10 cellular contexts compared by ENCODE assay signal in genomic region chr1:226404063-226404903, GRCh38. TPM values are rescaled to one million over a fixed set of nuclear protein-coding genes. Genes with fewer than 3 reads are reported as not detected.
DNase-seq lines count a peak whose midpoint lies in the region; ATAC-seq, FAIRE-seq and TF ChIP-seq lines count a peak whose summit lies in the region.
"Had no signal": no experiment of that assay in that cellular context is flagged by ENCODE, and none has a peak within 500 bp of the region (broad histone marks: within the 10 kb centered on the region; RNA-seq: fewer than 3 reads in every experiment).

No MANE protein-coding gene starts in this region.

- peak overlapping the region in 6 of 9 donors; percentile 10 to 53 (median 26) for H3K27ac Mint-ChIP-seq in naive thymus-derived CD4-positive, alpha-beta T cell

- H3K36me3 Mint-ChIP-seq in naive thymus-derived CD4-positive, alpha-beta T cell, result peaks cover 9 to 35% (median 25%) of the 10 kb centered on the region in 5 donors

- POLR2A ChIA-PET in SK-N-SH (lab: Yijun Ruan, JAX), result no interaction called here
- POLR2A ChIA-PET in K562 (lab: Yijun Ruan, JAX), result interaction anchor here (0.6 to 1.4 kb wide), 6 partner anchors 18 to 546 kb away, joined by 3 to 6 read pairs (median 3); partner anchors contain the start of gene LIN9
- POLR2A ChIA-PET in naive thymus-derived CD4-positive, alpha-beta T cell (lab: Charles Lee), result interaction anchor here (2.0 kb wide), 1 partner anchor 40 kb away, joined by 7 read pairs; no protein-coding TSS in a partner anchor

- peaks cover 8% of the 10 kb centered on the region for H3K9me1 ChIP-seq in K562 (ENCODE audit: control insufficient read depth, insufficient read depth, low read length)

- CTCF ChIA-PET in SK-N-SH (lab: Yijun Ruan, JAX) (interaction anchor here (0.6 to 2.7 kb wide), 14 partner anchors 9 to 565 kb away, joined by 3 to 10 read pairs (median 3); no protein-coding TSS in a partner anchor), K562 (lab: Yijun Ruan, JAX; ENCODE audit: low intra/inter-chr PET ratio) (no interaction called here)
- CTCF ChIA-PET in naive thymus-derived CD4-positive, alpha-beta T cell (lab: Charles Lee), result interaction anchor here (0.6 to 0.9 kb wide), 3 partner anchors 21 to 60 kb away, joined by 3 to 4 read pairs (median 3); no protein-coding TSS in a partner anchor

- TF ChIP-seq RAD21 in SK-N-SH (IDR thresholded peaks at IDR 0.05; ENCODE audit: low read length) (no peak), K562 (CRISPR knock-in tag; conservative IDR thresholded peaks at IDR 0.05 in 1 of 2, IDR thresholded peaks at IDR 0.05 in 1 of 2) (no peak)

- H4K20me1 ChIP-seq in SK-N-SH (ENCODE audit: insufficient read depth) (peaks cover 41% of the 10 kb centered on the region), K562 (replicated peaks; ENCODE audit: control insufficient read depth, insufficient read depth, low read length) (peaks cover 26% of the 10 kb centered on the region)

- no peaks in the 10 kb centered on the region for H3K9me3 Mint-ChIP-seq in naive thymus-derived CD4-positive, alpha-beta T cell

- H3K4me1 Mint-ChIP-seq in naive thymus-derived CD4-positive, alpha-beta T cell, result peaks cover 54 to 81% (median 70%) of the 10 kb centered on the region in 7 donors

- in situ Hi-C loops in K562 (cut with MboI), result no loop called here

- intact Hi-C loops in K562 (cut with micrococcal nuclease), result no loop called here
- intact Hi-C loops in naive thymus-derived CD4-positive, alpha-beta T cell (cut with micrococcal nuclease), result loop anchor here (10.0 kb wide), 3 partner anchors 219 to 1701 kb away; partner anchors contain the start of genes ACBD3 (in 1 of the 2), C1orf35 (in 1 of the 2), MRPL55 (in 1 of the 2) and SRP9 (in 1 of the 2)

- H3K27me3 ChIP-seq in SK-N-SH (ENCODE audit: insufficient read depth), result no peaks in the 10 kb centered on the region
- H3K27me3 ChIP-seq in K562 (ENCODE audit: control insufficient read depth in 2 of 2, insufficient read depth in 2 of 2, low read length in 2 of 2), result no peaks in the 10 kb centered on the region
- no peaks in the 10 kb centered on the region for H3K27me3 ChIP-seq in naive thymus-derived CD4-positive, alpha-beta T cell (ENCODE audit: control insufficient read depth in 2 of 2, insufficient read depth in 2 of 2, low read length in 2 of 2)
- H3K27me3 ChIP-seq: SJSA1 had no signal

- H3F3A ChIP-seq in SK-N-SH (replicated peaks; ENCODE audit: insufficient read depth), result peaks cover 5% of the 10 kb centered on the region

- no TSS peak for BruUV-seq in K562 (replicated peaks; lab: Mats Ljungman, UMichigan)

- TF ChIP-seq CTCF in SK-N-SH (IDR thresholded peaks at IDR 0.05) (no peak), K562 (IDR thresholded peaks at IDR 0.05 in 2 of 3, conservative IDR thresholded peaks at IDR 0.05 in 1 of 3; ENCODE audit: insufficient read depth in 2 of 3, low read depth in 1 of 3, low read length in 3 of 3) (no peak)

- ATAC-seq in SK-N-SH treated with all-trans-retinoic acid at 6 μM for 48 hours, result no peak
- no peak for ATAC-seq in K562
- no peak for ATAC-seq in naive thymus-derived CD4-positive, alpha-beta T cell
- no peak for ATAC-seq in HG03039 (IDR thresholded peaks at IDR 0.05; ENCODE audit: unreplicated experiment)

- 53% methylated on average over 4 of the region's 5 CpGs for WGBS in SK-N-SH (ENCODE audit: low lambda C conversion rate)
- 43% methylated on average over 5 of the region's 5 CpGs for WGBS in K562 (ENCODE audit: insufficient coverage, low coverage, missing lambda C conversion rate)

- H2AFZ ChIP-seq in SK-N-SH (ENCODE audit: low read depth) (no peak overlapping the region), K562 (ENCODE audit: low read depth, low read length) (no peak overlapping the region)

- H3K36me3 ChIP-seq in SK-N-SH (replicated peaks in 1 of 2; ENCODE audit: control insufficient read depth in 1 of 2, insufficient read depth in 2 of 2, low read length in 1 of 2) (peaks cover 16 to 24% of the 10 kb centered on the region in 2 experiments), K562 (ENCODE audit: control insufficient read depth, insufficient read depth, low read length) (peaks cover 59% of the 10 kb centered on the region)
- H3K36me3 ChIP-seq in naive thymus-derived CD4-positive, alpha-beta T cell (ENCODE audit: control insufficient read depth in 2 of 3, insufficient read depth in 3 of 3, low read length in 3 of 3), result peaks cover 8 to 35% (median 20%) of the 10 kb centered on the region in 3 experiments

- H3K4me1 ChIP-seq in SK-N-SH (ENCODE audit: control insufficient read depth in 1 of 2, insufficient read depth in 2 of 2, low read depth in 1 of 2, low read length in 1 of 2) (peaks cover 21 to 29% of the 10 kb centered on the region in 2 experiments; a peak in 3 of 4 replicates), K562 (replicated peaks in 1 of 2; ENCODE audit: control insufficient read depth in 2 of 2, insufficient read depth in 2 of 2, low read length in 2 of 2) (peaks cover 33 to 34% of the 10 kb centered on the region in 2 experiments)
- peaks cover 23 to 30% of the 10 kb centered on the region in 2 donors for H3K4me1 ChIP-seq in naive thymus-derived CD4-positive, alpha-beta T cell (ENCODE audit: control insufficient read depth in 2 of 2, insufficient read depth in 2 of 2, low read length in 2 of 2)

- H3K9me3 ChIP-seq in SK-N-SH (no peaks in the 10 kb centered on the region), K562 (replicated peaks; ENCODE audit: control insufficient read depth, insufficient read depth, low read depth, low read length) (no peaks in the 10 kb centered on the region)
- H3K9me3 ChIP-seq in naive thymus-derived CD4-positive, alpha-beta T cell (ENCODE audit: control insufficient read depth in 2 of 3, low read length in 3 of 3), result no peaks in the 10 kb centered on the region
- H3K9me3 ChIP-seq: SJSA1 had no signal

- TF ChIP-seq EP300 in SK-N-SH (IDR thresholded peaks at IDR 0.05; ENCODE audit: borderline replicate concordance in 1 of 2, low read depth in 1 of 2, low read length in 1 of 2), result no peak
- no peak for TF ChIP-seq EP300 in K562 (IDR thresholded peaks at IDR 0.05; ENCODE audit: low read length)

- H3K4me3 ChIP-seq in SK-N-SH (ENCODE audit: low read depth in 2 of 2, low read length in 1 of 2), result no peak overlapping the region
- H3K4me3 ChIP-seq in K562, result no peak overlapping the region
- no peak overlapping the region for H3K4me3 ChIP-seq in naive thymus-derived CD4-positive, alpha-beta T cell (ENCODE audit: low read length)
- H3K4me3 ChIP-seq: SJSA1 had no signal

- H3K4me2 ChIP-seq in SK-N-SH (peak overlapping the region; percentile 24; the same call in 1 of the 2 replicates), K562 (ENCODE audit: insufficient read depth, low read length) (peak overlapping the region; percentile 45)

- H3K9me2 ChIP-seq in SK-N-SH, result no peaks in the 10 kb centered on the region

- no peak for FAIRE-seq in K562 (lab: Jason Lieb, UNC)
- FAIRE-seq: islet of Langerhans had no signal

- H3K27ac ChIP-seq in SK-N-SH (ENCODE audit: low read depth in 2 of 2, low read length in 1 of 2) (no peak overlapping the region), K562 (ENCODE audit: extremely low read depth, low read depth, low read length) (no peak overlapping the region)
- no peak overlapping the region for H3K27ac ChIP-seq in naive thymus-derived CD4-positive, alpha-beta T cell (ENCODE audit: low read depth, low read length)
- H3K27ac ChIP-seq: SJSA1 had no signal

- no peak overlapping the region for H3K9ac ChIP-seq in SK-N-SH
- H3K9ac ChIP-seq in K562 (ENCODE audit: insufficient read depth in 1 of 2, low read depth in 2 of 2, low read length in 2 of 2), result peak overlapping the region in 1 of 2 experiments; percentile 78; a peak in 2 of 4 replicates

- TF ChIP-seq POLR2A in K562 (conservative IDR thresholded peaks at IDR 0.05), result no peak

- peak overlapping the region in 8 of 10 donors; percentile 12 to 95 (median 74) for H3K4me3 Mint-ChIP-seq in naive thymus-derived CD4-positive, alpha-beta T cell

- H3K79me2 ChIP-seq in SK-N-SH (ENCODE audit: insufficient read depth) (peaks cover 76% of the 10 kb centered on the region), K562 (ENCODE audit: control insufficient read depth, insufficient read depth, low read length) (peaks cover 78% of the 10 kb centered on the region)

- no peaks in the 10 kb centered on the region for H3K27me3 Mint-ChIP-seq in naive thymus-derived CD4-positive, alpha-beta T cell

- DNase-seq in SK-N-SH (peak; percentile 38), HCEC 1CT (peak; percentile 20), K562 (ENCODE audit: extremely low read depth in 1 of 4, low spot score in 3 of 4) (no peak), NCI-H1105 treated with DMSO at 0.1 percent for 48 hours (lab: John Stamatoyannopoulos, UW) (no peak), middle frontal gyrus (ENCODE audit: extremely low spot score, low spot score) (no peak)
- DNase-seq in naive thymus-derived CD4-positive, alpha-beta T cell, result no peak

TF ChIP-seq in SK-N-SH, 30 proteins besides CTCF, POLR2A, EP300 and RAD21 (continues in another document):
- TF ChIP-seq MXI1 (IDR thresholded peaks at IDR 0.05; ENCODE audit: low read depth, low read length), result no peak

TF ChIP-seq in SK-N-SH treated with all-trans-retinoic acid at 6 μM for 48 hours, 23 proteins besides CTCF, POLR2A, EP300 and RAD21 (continues in another document):
- no peak for TF ChIP-seq GLIS3 (CRISPR knock-in tag; IDR thresholded peaks at IDR 0.05)

RNA-seq across cellular contexts. Expression of gene PARP1, which starts 3.6 kb away (rescaled TPM):
- 187 and 239 TPM in 2 replicates for polyA plus RNA-seq in SK-N-SH (2012; rRNA removed)
- 134 and 183 TPM in 2 replicates for polyA plus RNA-seq in SK-N-SH (2012; cell fraction: cytosol; rRNA removed)
- polyA plus RNA-seq in SK-N-SH (2012; cell fraction: nucleus; rRNA removed), result 167 and 228 TPM in 2 replicates
- total RNA-seq in K562 (2011; cell fraction: chromatin; rRNA removed; ENCODE audit: low replicate concordance), result 139 and 225 TPM in 2 replicates
- 160 and 161 TPM in 2 replicates for total RNA-seq in K562 (2011; cell fraction: nucleolus; rRNA removed)
- 144 and 147 TPM in 2 replicates for total RNA-seq in K562 (2011; cell fraction: nucleoplasm; rRNA removed)
- 300 and 416 TPM in 2 replicates for total RNA-seq in K562 (2014; rRNA removed)
- 187 and 203 TPM in 2 replicates for total RNA-seq in K562 (2014; rRNA removed; fragmentation: Illumina TruSeq; extraction: Trizol)
- 216 and 225 TPM in 2 replicates for total RNA-seq in K562 (2015; rRNA removed; fragmentation: Illumina TruSeq; extraction: Trizol)
- 245 and 279 TPM in 2 replicates for total RNA-seq in K562 (2021)
- 250 and 286 TPM in 2 replicates for polyA plus RNA-seq in K562 (2011; rRNA removed)
- polyA plus RNA-seq in K562 (2011; cell fraction: cytosol; rRNA removed), result 274 and 360 TPM in 2 replicates
- polyA plus RNA-seq in K562 (2011; cell fraction: nucleus; rRNA removed), result 178 and 198 TPM in 2 replicates
- polyA plus RNA-seq in K562 (2012), result 145 and 231 TPM in 2 replicates
- 262 and 306 TPM in 2 replicates for polyA plus RNA-seq in K562 (2014; fragmentation: Illumina TruSeq; extraction: Trizol)
- polyA plus RNA-seq in K562 (2014; fragmentation: Nextera tagmentation; extraction: Ambion mirVana), result 100 to 1,000 TPM; 121 to 211 TPM
- 272 and 273 TPM in 2 replicates for polyA plus RNA-seq in K562 (2014; rRNA removed)
- polyA minus RNA-seq in K562 (2011; rRNA and poly(A)+ RNA removed), result 294 and 321 TPM in 2 replicates
- polyA minus RNA-seq in K562 (2011; cell fraction: cytosol; rRNA and poly(A)+ RNA removed), result 158 and 169 TPM in 2 replicates
- 96.9 and 122 TPM in 2 replicates for polyA minus RNA-seq in K562 (2011; cell fraction: nucleus; rRNA and poly(A)+ RNA removed)
- total RNA-seq in naive thymus-derived CD4-positive, alpha-beta T cell, result 100 to 1,000 TPM in 2 of 5 experiments, 10 to 100 TPM in 3; 63.6 to 165 (median 89.3) TPM
- polyA plus RNA-seq in naive thymus-derived CD4-positive, alpha-beta T cell, result 10 to 100 TPM; 85.6 to 95.1 TPM

Comparison
In these comparisons a context has a peak if more than half of its experiments do, and no peak if none do; other contexts are left out.
1. DNase-seq: peak in SK-N-SH (single experiment) and HCEC 1CT (single experiment); none in K562 (0 of 4), naive thymus-derived CD4-positive, alpha-beta T cell (0 of 9), NCI-H1105 treated with DMSO at 0.1 percent for 48 hours (single experiment) and middle frontal gyrus (single experiment).
2. Of the 27 proteins assayed by ChIP-seq in both K562 and SK-N-SH: peak only in K562: none; only in SK-N-SH: RCOR1; in both: none; in neither: 26.